Comparison of ENCODE assay signal across 12 cellular contexts in genomic region chr14:89432226-89432625, GRCh38. TPM values are rescaled to one million over a fixed set of nuclear protein-coding genes. Genes with fewer than 3 reads are reported as not detected.
A peak's percentile ranks its signal among the peaks of the same experiment; 100 is the strongest.
DNase-seq lines count a peak whose midpoint lies in the region; ATAC-seq and TF ChIP-seq lines count a peak whose summit lies in the region.
"Had no signal": no experiment of that assay in that cellular context is flagged by ENCODE, and none has a peak within 500 bp of the region (broad histone marks: within the 10 kb centered on the region; RNA-seq: fewer than 3 reads in every experiment).

No MANE protein-coding gene starts in this region.

- H3K36me3 Mint-ChIP-seq in CD8-positive, alpha-beta T cell = peaks cover 10% of the 10 kb centered on the region
- H3K36me3 Mint-ChIP-seq in T-cell = peaks cover 9% of the 10 kb centered on the region
- peaks cover 3% of the 10 kb centered on the region for H3K36me3 Mint-ChIP-seq in memory B cell
- H3K36me3 Mint-ChIP-seq in progenitor cell of endocrine pancreas (ENCODE audit: insufficient read depth) = no peaks in the 10 kb centered on the region

- no peaks in the 10 kb centered on the region for H3K9me3 Mint-ChIP-seq in CD8-positive, alpha-beta T cell
- H3K9me3 Mint-ChIP-seq in T-cell (peaks cover 0 to 1% (median 0%) of the 10 kb centered on the region in 3 donors), memory B cell (no peaks in the 10 kb centered on the region), progenitor cell of endocrine pancreas (ENCODE audit: low read depth) (no peaks in the 10 kb centered on the region)

- CTCF ChIA-PET in CD8-positive, alpha-beta T cell (lab: Charles Lee) = no interaction called here
- CTCF ChIA-PET in T-cell (lab: Charles Lee) = no interaction called here

- H3K27ac ChIP-seq in CD8-positive, alpha-beta T cell (ENCODE audit: low read depth, low read length) = no peak overlapping the region
- H3K27ac ChIP-seq: dorsolateral prefrontal cortex had no signal

- no peak for TF ChIP-seq CTCF in CD8-positive, alpha-beta T cell (IDR thresholded peaks at IDR 0.05)
- TF ChIP-seq CTCF in progenitor cell of endocrine pancreas (IDR thresholded peaks at IDR 0.05; ENCODE audit: unreplicated experiment) = no peak

- peaks cover 65% of the 10 kb centered on the region for H3K4me1 Mint-ChIP-seq in CD8-positive, alpha-beta T cell (ENCODE audit: low read depth)
- peaks cover 60 to 74% (median 72%) of the 10 kb centered on the region in 3 donors for H3K4me1 Mint-ChIP-seq in T-cell
- peaks cover 28% of the 10 kb centered on the region for H3K4me1 Mint-ChIP-seq in memory B cell
- H3K4me1 Mint-ChIP-seq in progenitor cell of endocrine pancreas (ENCODE audit: low read depth) = peaks cover 14% of the 10 kb centered on the region

- peak overlapping the region; percentile 76 for H3K27ac Mint-ChIP-seq in CD8-positive, alpha-beta T cell
- H3K27ac Mint-ChIP-seq in T-cell (peak overlapping the region; percentile 88 to 91), memory B cell (peak overlapping the region; percentile 95), progenitor cell of endocrine pancreas (no peak overlapping the region)

- no peak overlapping the region for H3K4me3 ChIP-seq in CD8-positive, alpha-beta T cell (ENCODE audit: low read depth, low read length)
- H3K4me3 ChIP-seq: dorsolateral prefrontal cortex, gastroesophageal sphincter had no signal

- H3K27me3 Mint-ChIP-seq in CD8-positive, alpha-beta T cell (ENCODE audit: low read depth) = no peaks in the 10 kb centered on the region
- H3K27me3 Mint-ChIP-seq in T-cell (no peaks in the 10 kb centered on the region), memory B cell (no peaks in the 10 kb centered on the region), progenitor cell of endocrine pancreas (peaks cover 21% of the 10 kb centered on the region)

- no peak for DNase-seq in CD8-positive, alpha-beta T cell
- DNase-seq in ELF-1 (ENCODE audit: low read depth, low spot score) = peak; percentile 77
- DNase-seq in T-cell = no peak
- no peak for DNase-seq in memory B cell (ENCODE audit: low spot score in 2 of 2)
- no peak for DNase-seq in progenitor cell of endocrine pancreas (ENCODE audit: low spot score, unreplicated experiment)
- DNase-seq in dedifferentiated amniotic fluid mesenchymal stem cell (ENCODE audit: extremely low spot score) = no peak
- DNase-seq: dorsolateral prefrontal cortex; NCI-H1092 treated with DMSO at 0.1 percent for 48 hours; occipital lobe; stimulated activated CD4-positive, alpha-beta T cell treated with anti-CD3 and anti-CD28 coated beads, Interleukin-15, amount 100 ng/mL, for 24 hours had no signal

- POLR2A ChIA-PET in CD8-positive, alpha-beta T cell (lab: Charles Lee) = no interaction called here
- POLR2A ChIA-PET in T-cell (lab: Charles Lee) = no interaction called here

- no peaks in the 10 kb centered on the region for H3K27me3 ChIP-seq in CD8-positive, alpha-beta T cell (ENCODE audit: insufficient read depth, low read length)
- H3K27me3 ChIP-seq: dorsolateral prefrontal cortex, gastroesophageal sphincter had no signal

- peak overlapping the region; percentile 11 for H3K4me3 Mint-ChIP-seq in CD8-positive, alpha-beta T cell
- H3K4me3 Mint-ChIP-seq in T-cell (peak overlapping the region in 2 of 3 donors; percentile 43 to 83), memory B cell (peak overlapping the region; percentile 17), progenitor cell of endocrine pancreas (ENCODE audit: low read depth) (no peak overlapping the region)

- H3K36me3 ChIP-seq in CD8-positive, alpha-beta T cell (ENCODE audit: insufficient read depth, low read length) = no peaks in the 10 kb centered on the region
- H3K36me3 ChIP-seq: gastroesophageal sphincter had no signal

- intact Hi-C loops in CD8-positive, alpha-beta T cell (cut with DNase I, micrococcal nuclease) = loop anchor here (5.0 kb wide), 3 partner anchors 35 to 870 kb away; partner anchors contain the start of gene ZC3H14 (in 1 of the 2)

- H3K4me1 ChIP-seq in CD8-positive, alpha-beta T cell (ENCODE audit: insufficient read depth, low read length) = peaks cover 38% of the 10 kb centered on the region

- ATAC-seq in CD8-positive, alpha-beta T cell = no peak
- ATAC-seq in T-cell (replicated peaks in 1 of 4) (no peak), memory B cell (ENCODE audit: low read depth) (no peak), SK-N-SH treated with all-trans-retinoic acid at 6 μM for 48 hours (no peak)
- ATAC-seq: gastroesophageal sphincter had no signal

- H3K9me3 ChIP-seq in CD8-positive, alpha-beta T cell (ENCODE audit: low read length) = no peaks in the 10 kb centered on the region
- H3K9me3 ChIP-seq: gastroesophageal sphincter had no signal

TF ChIP-seq in SK-N-SH treated with all-trans-retinoic acid at 6 μM for 48 hours, 23 proteins besides CTCF, POLR2A, EP300 and RAD21:
- no peak for TF ChIP-seq RARB (CRISPR knock-in tag; IDR thresholded peaks at IDR 0.05)
- no peak for TF ChIP-seq CSRNP3 (CRISPR knock-in tag; IDR thresholded peaks at IDR 0.05)
- TF ChIP-seq CREB5 (CRISPR knock-in tag; IDR thresholded peaks at IDR 0.05; ENCODE audit: low read depth) = no peak
- TF ChIP-seq TOX (CRISPR knock-in tag; IDR thresholded peaks at IDR 0.05; ENCODE audit: borderline replicate concordance) = no peak
- TF ChIP-seq ZNF565 (CRISPR knock-in tag; conservative IDR thresholded peaks at IDR 0.05; ENCODE audit: low read depth) = no peak
- no peak for TF ChIP-seq ZFP3 (CRISPR knock-in tag; IDR thresholded peaks at IDR 0.05)
- no peak for TF ChIP-seq ZNF70 (CRISPR knock-in tag; IDR thresholded peaks at IDR 0.05)
- TF ChIP-seq OSR1 (CRISPR knock-in tag; IDR thresholded peaks at IDR 0.05) = no peak
- no peak for TF ChIP-seq ESRRG (CRISPR knock-in tag; IDR thresholded peaks at IDR 0.05)
- TF ChIP-seq GLIS3 (CRISPR knock-in tag; IDR thresholded peaks at IDR 0.05) = no peak

RNA-seq across cellular contexts. Expression of gene FOXN3, which starts 15.2 kb away (rescaled TPM):
- total RNA-seq in CD8-positive, alpha-beta T cell = 100 to 1,000 TPM; 134 to 139 TPM
- total RNA-seq in T-cell = 100 to 1,000 TPM in 3 of 5 donors, 10 to 100 TPM in 2; 92.8 to 176 (median 103) TPM
- 25.8 and 34.9 TPM in 2 replicates for total RNA-seq in progenitor cell of endocrine pancreas
